Comparison of ENCODE assay signal across 18 cellular contexts in the genomic region with DNA sequence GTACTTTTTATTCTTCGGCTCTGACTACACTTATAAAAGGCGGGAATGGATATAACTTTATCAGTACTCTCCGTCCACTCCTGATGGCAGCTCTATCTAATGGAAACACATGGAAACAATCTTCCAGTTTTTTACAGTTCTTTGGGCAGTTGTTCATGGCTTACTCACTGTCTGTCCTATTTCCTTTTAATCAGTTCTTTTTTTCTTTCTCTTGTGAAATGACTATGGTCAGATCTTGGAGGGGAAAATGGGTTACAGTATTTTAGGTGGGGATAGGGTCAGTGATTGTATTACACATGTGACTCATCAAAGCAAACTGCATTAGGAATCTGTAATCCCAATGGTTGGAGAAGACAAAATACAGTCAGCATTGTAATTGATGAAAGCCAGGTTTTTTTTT.
DNase-seq lines count a peak whose midpoint lies in the region; ATAC-seq, FAIRE-seq and TF ChIP-seq lines count a peak whose summit lies in the region.
"Had no signal": no experiment of that assay in that cellular context is flagged by ENCODE, and none has a peak within 500 bp of the region (broad histone marks: within the 10 kb centered on the region; RNA-seq: fewer than 3 reads in every experiment).

No MANE protein-coding gene starts in this region.

- CTCF ChIA-PET in A549 (lab: Yijun Ruan, JAX) = interaction anchor here (0.7 kb wide), 1 partner anchor 16 kb away, joined by 4 read pairs; no protein-coding TSS in a partner anchor

- H3K9me3 ChIP-seq in A549 = 0 out of 3 replicates have a peak, but pooled peaks cover 4% of the 10 kb centered on the region
- no peaks in the 10 kb centered on the region for H3K9me3 ChIP-seq in left ventricle myocardium inferior (replicated peaks)
- H3K9me3 ChIP-seq in MM.1S (replicated peaks; ENCODE audit: insufficient read depth, low read length) = no peaks in the 10 kb centered on the region
- H3K9me3 ChIP-seq: ascending aorta, neutrophil, tibial artery had no signal

- H4K20me1 ChIP-seq in MM.1S (ENCODE audit: insufficient read depth, low read length) = no peaks in the 10 kb centered on the region

- peaks cover 44% of the 10 kb centered on the region for H3K4me1 ChIP-seq in A549
- H3K4me1 ChIP-seq in left ventricle myocardium inferior = no peaks in the 10 kb centered on the region
- H3K4me1 ChIP-seq in MM.1S (ENCODE audit: low read length) = no peaks in the 10 kb centered on the region
- H3K4me1 ChIP-seq: ascending aorta had no signal

- H3K36me3 ChIP-seq in brain microvascular endothelial cell (replicated peaks) (no peaks in the 10 kb centered on the region), left ventricle myocardium inferior (no peaks in the 10 kb centered on the region), MM.1S (replicated peaks; ENCODE audit: insufficient read depth, low read length) (no peaks in the 10 kb centered on the region)
- H3K36me3 ChIP-seq: ascending aorta, neutrophil, tibial artery had no signal

- H3K9ac ChIP-seq in MM.1S (ENCODE audit: low read length) = no peak overlapping the region

- in situ Hi-C loops in brain microvascular endothelial cell (cut with HindIII; ENCODE audit: low pct_ligation_motif_present, low sequenced_read_pairs) = no loop called here

- intact Hi-C loops in left ventricle myocardium inferior (cut with micrococcal nuclease) = no loop called here

- peak in 1 of 2 experiments; percentile 70; a peak in 2 of 5 replicates for TF ChIP-seq EP300 in A549 (IDR thresholded peaks at IDR 0.05)

- WGBS in A549 (ENCODE audit: missing lambda C conversion rate) = 53% methylated on average over 3 of the region's 3 CpGs

- no peak for TF ChIP-seq CTCF in A549 (IDR thresholded peaks at IDR 0.05)
- no peak for TF ChIP-seq CTCF in brain microvascular endothelial cell (IDR thresholded peaks at IDR 0.05; ENCODE audit: low read depth, low read length, missing control alignments)
- TF ChIP-seq CTCF in left ventricle myocardium inferior (IDR thresholded peaks at IDR 0.05; ENCODE audit: borderline replicate concordance) = no peak
- no peak for TF ChIP-seq CTCF in MM.1S (IDR thresholded peaks at IDR 0.05; ENCODE audit: low read length)

- peak in 1 of 2 experiments; percentile 22; a peak in 1 of 5 replicates for TF ChIP-seq RAD21 in A549 (conservative IDR thresholded peaks at IDR 0.05 in 1 of 2, IDR thresholded peaks at IDR 0.05 in 1 of 2)

- H3F3A ChIP-seq in MM.1S (ENCODE audit: insufficient read depth, low read length) = no peaks in the 10 kb centered on the region

- no peaks in the 10 kb centered on the region for H3K27me3 ChIP-seq in brain microvascular endothelial cell (replicated peaks)
- H3K27me3 ChIP-seq in left ventricle myocardium inferior (ENCODE audit: low read depth) = no peaks in the 10 kb centered on the region
- no peaks in the 10 kb centered on the region for H3K27me3 ChIP-seq in MM.1S (replicated peaks; ENCODE audit: insufficient read depth, low read length)
- H3K27me3 ChIP-seq: ascending aorta, neutrophil, tibial artery had no signal

- no peaks in the 10 kb centered on the region for H3K79me2 ChIP-seq in MM.1S (ENCODE audit: low read length)

- no peak for TF ChIP-seq POLR2A in A549 (IDR thresholded peaks at IDR 0.05; ENCODE audit: low read length)

- no peak for FAIRE-seq in A549 (lab: Jason Lieb, UNC)
- FAIRE-seq: endometrium, GM12878 had no signal

- no peak overlapping the region for H2AFZ ChIP-seq in MM.1S (ENCODE audit: low read length)

- peak; percentile 57 to 72; a peak in 5 of 6 replicates for ATAC-seq in A549
- ATAC-seq: activated T-cell treated with anti-CD3 and anti-CD28 coated beads, Interleukin-2, amount 50 U/mL, for 72 hours; GM12878 had no signal

- peak overlapping the region; percentile 20 for H3K4me2 ChIP-seq in A549
- no peak overlapping the region for H3K4me2 ChIP-seq in MM.1S (ENCODE audit: low read depth, low read length)

- no peaks in the 10 kb centered on the region for H3K9me2 ChIP-seq in MM.1S (replicated peaks; ENCODE audit: insufficient read depth, low read length)

- DNase-seq in A549 (ENCODE audit: low read depth in 1 of 2, low spot score in 1 of 2) (peak in 1 of 2 experiments; percentile 53), HCEC 1CT (peak; percentile 83), brain microvascular endothelial cell (peak; percentile 66), left ventricle myocardium inferior (no peak), MM.1S (no peak), DMS153 treated with DMSO at 0.1 percent for 48 hours (lab: John Stamatoyannopoulos, UW; ENCODE audit: unreplicated experiment) (no peak), NK-92 (lab: John Stamatoyannopoulos, UW; ENCODE audit: unreplicated experiment) (no peak), anterior cingulate cortex (lab: John Stamatoyannopoulos, UW) (no peak)
- DNase-seq: activated CD4-positive, alpha-beta T cell treated with anti-CD3 and anti-CD28 coated beads, Interleukin-2, amount 10 ng/mL, durations not matched to agents 7 days and 5 days; activated T-cell treated with anti-CD3 and anti-CD28 coated beads, Interleukin-2, amount 50 U/mL, for 72 hours; NCI-H524 treated with DMSO at 0.1 percent for 48 hours; RPMI8226; stimulated activated CD4-positive, alpha-beta T cell treated with anti-CD3 and anti-CD28 coated beads, Interleukin-15, amount 100 ng/mL, for 24 hours; tibial artery had no signal

- no peak overlapping the region for H3K4me3 ChIP-seq in A549
- no peak overlapping the region for H3K4me3 ChIP-seq in brain microvascular endothelial cell (ENCODE audit: low read depth, low read length)
- no peak overlapping the region for H3K4me3 ChIP-seq in left ventricle myocardium inferior
- no peak overlapping the region for H3K4me3 ChIP-seq in MM.1S (ENCODE audit: low read length)
- H3K4me3 ChIP-seq: ascending aorta, GM12878, tibial artery had no signal

- peak overlapping the region; percentile 59 to 82 for H3K27ac ChIP-seq in A549
- H3K27ac ChIP-seq in brain microvascular endothelial cell = peak overlapping the region; percentile 50
- peak overlapping the region; percentile 13 for H3K27ac ChIP-seq in left ventricle myocardium inferior (replicated peaks)
- H3K27ac ChIP-seq in MM.1S (ENCODE audit: low read length) = no peak overlapping the region
- H3K27ac ChIP-seq: ascending aorta, neutrophil, tibial artery had no signal

- POLR2A ChIA-PET in A549 (lab: Yijun Ruan, JAX) = interaction anchor here (1.4 kb wide), 1 partner anchor 13 kb away, joined by 4 read pairs; no protein-coding TSS in a partner anchor

TF ChIP-seq in A549, 52 proteins besides CTCF, POLR2A, EP300 and RAD21:
- no peak for TF ChIP-seq FOSB (CRISPR knock-in tag; IDR thresholded peaks at IDR 0.05)
- peak; percentile 82 for TF ChIP-seq JUNB (IDR thresholded peaks at IDR 0.05)
- no peak for TF ChIP-seq TP53 (CRISPR knock-in tag; IDR thresholded peaks at IDR 0.05)
- peak; percentile 39; the same call in 1 of the 2 replicates for TF ChIP-seq GATA3 (IDR thresholded peaks at IDR 0.05; ENCODE audit: borderline replicate concordance)
- peak in 1 of 2 experiments; percentile 48; a peak in 1 of 5 replicates for TF ChIP-seq JUN (IDR thresholded peaks at IDR 0.05)
- TF ChIP-seq FOSL2 (IDR thresholded peaks at IDR 0.05) = peak; percentile 60
- TF ChIP-seq FOSL2 (CRISPR knock-in tag; IDR thresholded peaks at IDR 0.05) = peak; percentile 72
- TF ChIP-seq CEBPB (IDR thresholded peaks at IDR 0.05) = peak in 1 of 2 experiments; percentile 28; a peak in 1 of 4 replicates

Comparison
In these comparisons a context has a peak if more than half of its experiments do, and no peak if none do; other contexts are left out.
1. DNase-seq: peak in HCEC 1CT (single experiment) and brain microvascular endothelial cell (single experiment); none in left ventricle myocardium inferior (single experiment), MM.1S (single experiment), DMS153 treated with DMSO at 0.1 percent for 48 hours (single experiment), NK-92 (single experiment) and anterior cingulate cortex (0 of 58).